In genomic region chr4:160403066-160403465, GRCh38 we compare ENCODE assay signal across 20 cellular contexts.
"Had no signal": no experiment of that assay in that cellular context is flagged by ENCODE, and none has a peak within 500 bp of the region (broad histone marks: within the 10 kb centered on the region; RNA-seq: fewer than 3 reads in every experiment).

No MANE protein-coding gene starts in this region.

- H3K27ac ChIP-seq: coronary artery, esophagus muscularis mucosa, hepatocyte, left ventricle myocardium inferior, lower lobe of right lung, parathyroid adenoma, stomach, thoracic aorta, transverse colon had no signal

- DNase-seq: effector CD4-positive, alpha-beta T cell; foreskin fibroblast; head of caudate nucleus; kidney; left cardiac atrium; left ventricle myocardium inferior; lower lobe of right lung; midbrain; small intestine; stimulated activated CD4-positive, alpha-beta T cell treated with anti-CD3 and anti-CD28 coated beads, Interleukin-12 subunit alpha, Interleukin-12 subunit beta, amount 100 ng/mL, for 4 hours; stimulated activated naive CD4-positive, alpha-beta T cell; stomach; transverse colon had no signal

- H3K36me3 ChIP-seq: esophagus muscularis mucosa, left ventricle myocardium inferior, lower lobe of right lung, stomach, thoracic aorta, transverse colon had no signal

- FAIRE-seq: kidney, small intestine had no signal

- H3K4me1 Mint-ChIP-seq: memory B cell had no signal

- H3K27me3 ChIP-seq: esophagus muscularis mucosa, hepatocyte, stomach, transverse colon had no signal

- H3K27me3 Mint-ChIP-seq: memory B cell had no signal

- H2AFZ ChIP-seq: hepatocyte, parathyroid adenoma had no signal

- H3K9me3 ChIP-seq: esophagus muscularis mucosa, lower lobe of right lung, thoracic aorta, transverse colon had no signal

- H3K4me3 Mint-ChIP-seq: memory B cell, nephron had no signal

- H3K36me3 Mint-ChIP-seq: memory B cell had no signal

- ATAC-seq: left cardiac atrium, lower lobe of right lung had no signal

- H3K79me2 ChIP-seq: hepatocyte, parathyroid adenoma had no signal

- H3K4me2 ChIP-seq: hepatocyte had no signal

- H3K27ac Mint-ChIP-seq: memory B cell, nephron had no signal

- H3K9ac ChIP-seq: parathyroid adenoma had no signal

- H3K4me1 ChIP-seq: esophagus muscularis mucosa, left ventricle myocardium inferior, lower lobe of right lung, parathyroid adenoma, stomach, transverse colon had no signal

- H3K4me3 ChIP-seq: coronary artery, esophagus muscularis mucosa, hepatocyte, left ventricle myocardium inferior, lower lobe of right lung, stomach, thoracic aorta, transverse colon had no signal
